Comparison of ENCODE assay signal across 1 cellular context in the genomic region with DNA sequence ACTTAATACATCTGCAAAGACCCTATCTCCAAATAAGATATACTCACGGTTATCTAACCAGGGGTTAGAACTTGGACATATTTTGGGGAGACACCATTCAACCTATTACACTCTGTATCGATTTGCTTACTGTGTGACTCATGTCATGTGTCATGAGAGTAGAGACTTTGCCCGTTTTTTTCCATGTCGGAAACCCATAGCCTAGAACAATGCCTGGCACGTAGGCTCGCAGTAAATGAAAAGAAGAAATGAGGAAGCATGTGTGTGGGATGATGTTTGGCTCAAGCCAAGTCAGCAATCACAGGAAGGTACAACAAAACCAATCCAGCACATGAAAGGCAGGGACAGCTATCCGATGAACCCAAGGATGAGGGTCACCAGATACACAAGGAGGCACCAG.
TF ChIP-seq lines count a peak whose summit lies in the region.

No MANE protein-coding gene starts in this region.

TF ChIP-seq in HCT116, 20 proteins besides CTCF, POLR2A, EP300 and RAD21 (continued from another document):
- TF ChIP-seq, protein P1, sequence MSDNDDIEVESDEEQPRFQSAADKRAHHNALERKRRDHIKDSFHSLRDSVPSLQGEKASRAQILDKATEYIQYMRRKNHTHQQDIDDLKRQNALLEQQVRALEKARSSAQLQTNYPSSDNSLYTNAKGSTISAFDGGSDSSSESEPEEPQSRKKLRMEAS (IDR thresholded peaks at IDR 0.05) = peak; percentile 29; the same call in 1 of the 2 replicates
- TF ChIP-seq POLR2AphosphoS5 (IDR thresholded peaks at IDR 0.05; ENCODE audit: low read depth, low read length) = 0 out of 2 replicates have a peak, but pooled peaks have one; percentile 33
- no peak for TF ChIP-seq TCF7L2 (IDR thresholded peaks at IDR 0.05; ENCODE audit: borderline replicate concordance, extremely low read depth, insufficient read depth, insufficient read length)
- no peak for TF ChIP-seq YY1 (IDR thresholded peaks at IDR 0.05; ENCODE audit: extremely low read depth, insufficient replicate concordance, low read depth, low read length)
- no peak for TF ChIP-seq CEBPB (IDR thresholded peaks at IDR 0.05; ENCODE audit: low read depth)
- TF ChIP-seq ZFX (IDR thresholded peaks at IDR 0.05) = no peak
- no peak for TF ChIP-seq EZH2phosphoT487 (IDR thresholded peaks at IDR 0.05; ENCODE audit: borderline replicate concordance)
- TF ChIP-seq, protein P2, sequence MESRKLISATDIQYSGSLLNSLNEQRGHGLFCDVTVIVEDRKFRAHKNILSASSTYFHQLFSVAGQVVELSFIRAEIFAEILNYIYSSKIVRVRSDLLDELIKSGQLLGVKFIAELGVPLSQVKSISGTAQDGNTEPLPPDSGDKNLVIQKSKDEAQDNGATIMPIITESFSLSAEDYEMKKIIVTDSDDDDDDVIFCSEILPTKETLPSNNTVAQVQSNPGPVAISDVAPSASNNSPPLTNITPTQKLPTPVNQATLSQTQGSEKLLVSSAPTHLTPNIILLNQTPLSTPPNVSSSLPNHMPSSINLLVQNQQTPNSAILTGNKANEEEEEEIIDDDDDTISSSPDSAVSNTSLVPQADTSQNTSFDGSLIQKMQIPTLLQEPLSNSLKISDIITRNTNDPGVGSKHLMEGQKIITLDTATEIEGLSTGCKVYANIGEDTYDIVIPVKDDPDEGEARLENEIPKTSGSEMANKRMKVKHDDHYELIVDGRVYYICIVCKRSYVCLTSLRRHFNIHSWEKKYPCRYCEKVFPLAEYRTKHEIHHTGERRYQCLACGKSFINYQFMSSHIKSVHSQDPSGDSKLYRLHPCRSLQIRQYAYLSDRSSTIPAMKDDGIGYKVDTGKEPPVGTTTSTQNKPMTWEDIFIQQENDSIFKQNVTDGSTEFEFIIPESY (IDR thresholded peaks at IDR 0.05; ENCODE audit: extremely low read depth, insufficient replicate concordance, low read length) = no peak
TF ChIP-seq in HCT116: peak in this region for 7.
